ENCODE assay signal across 18 cellular contexts in genomic region chr5:131302506-131302905, GRCh38. TPM values are rescaled to one million over a fixed set of nuclear protein-coding genes. Genes with fewer than 3 reads are reported as not detected.
DNase-seq lines count a peak whose midpoint lies in the region; ATAC-seq and TF ChIP-seq lines count a peak whose summit lies in the region.
"Had no signal": no experiment of that assay in that cellular context is flagged by ENCODE, and none has a peak within 500 bp of the region (broad histone marks: within the 10 kb centered on the region; RNA-seq: fewer than 3 reads in every experiment).

No MANE protein-coding gene starts in this region.

- H3K36me3 ChIP-seq in esophagus muscularis mucosa: no peaks in the 10 kb centered on the region
- H3K36me3 ChIP-seq: MG63, SJCRH30 had no signal

- H3K27me3 Mint-ChIP-seq in stimulated activated naive CD8-positive, alpha-beta T cell treated with anti-CD3 and anti-CD28 coated beads, Interleukin-15, Interleukin-2, amounts not matched to agents 100 ng/mL and 50 ng/mL, for 24 hours: no peaks in the 10 kb centered on the region
- no peaks in the 10 kb centered on the region for H3K27me3 Mint-ChIP-seq in T-helper 17 cell

- H3K9me3 Mint-ChIP-seq in stimulated activated naive CD8-positive, alpha-beta T cell treated with anti-CD3 and anti-CD28 coated beads, Interleukin-15, Interleukin-2, amounts not matched to agents 100 ng/mL and 50 ng/mL, for 24 hours: peaks cover 3% of the 10 kb centered on the region

- no peak overlapping the region for H3K4me3 ChIP-seq in esophagus muscularis mucosa
- H3K4me3 ChIP-seq: BLaER1, MG63, SJCRH30, testis had no signal

- intact Hi-C loops in esophagus muscularis mucosa (cut with DNase I): no loop called here

- no peak overlapping the region for H3K27ac ChIP-seq in esophagus muscularis mucosa (replicated peaks in 1 of 4)
- H3K27ac ChIP-seq: BLaER1, SJCRH30, testis had no signal

- peaks cover 76% of the 10 kb centered on the region for H3K4me1 Mint-ChIP-seq in stimulated activated naive CD8-positive, alpha-beta T cell treated with anti-CD3 and anti-CD28 coated beads, Interleukin-15, Interleukin-2, amounts not matched to agents 100 ng/mL and 50 ng/mL, for 24 hours (ENCODE audit: low read depth)
- H3K4me1 Mint-ChIP-seq in T-helper 17 cell: peaks cover 47% of the 10 kb centered on the region

- no peak overlapping the region for H3K4me3 Mint-ChIP-seq in stimulated activated naive CD8-positive, alpha-beta T cell treated with anti-CD3 and anti-CD28 coated beads, Interleukin-15, Interleukin-2, amounts not matched to agents 100 ng/mL and 50 ng/mL, for 24 hours
- peak overlapping the region; percentile 77 for H3K4me3 Mint-ChIP-seq in T-helper 17 cell
- H3K4me3 Mint-ChIP-seq: H9 had no signal

- no peak for TF ChIP-seq POLR2A in esophagus muscularis mucosa (IDR thresholded peaks at IDR 0.05; ENCODE audit: low read depth)

- DNase-seq in stimulated activated naive CD8-positive, alpha-beta T cell treated with anti-CD3 and anti-CD28 coated beads, Interleukin-15, Interleukin-2, amounts not matched to agents 100 U/mL and 50 U/mL, for 24 hours: no peak
- no peak for DNase-seq in T-helper 17 cell
- DNase-seq in esophagus muscularis mucosa (ENCODE audit: extremely low spot score): no peak
- no peak for DNase-seq in HuH-7 (ENCODE audit: low spot score)
- no peak for DNase-seq in DMS79 (lab: John Stamatoyannopoulos, UW)
- DNase-seq: activated effector memory CD4-positive, alpha-beta T cell treated with Interleukin-2 at 50 U/mL for 16 hours; dermis blood vessel endothelial cell; DND-41; H9; MG63; midbrain; NCI-H2029; SJCRH30; T1000; testis had no signal

- ATAC-seq in stimulated activated naive CD8-positive, alpha-beta T cell treated with anti-CD3 and anti-CD28 coated beads, Interleukin-15, Interleukin-2, amounts not matched to agents 100 U/mL and 50 U/mL, for 24 hours: no peak
- ATAC-seq in T-helper 17 cell: no peak
- ATAC-seq in esophagus mucosa: peak; percentile 53

- H3K27me3 ChIP-seq in esophagus muscularis mucosa: no peaks in the 10 kb centered on the region
- H3K27me3 ChIP-seq: BLaER1, MG63, SJCRH30, testis had no signal

- no peak for TF ChIP-seq CTCF in esophagus muscularis mucosa (IDR thresholded peaks at IDR 0.05)

- no peaks in the 10 kb centered on the region for H3K9me3 ChIP-seq in T-helper 17 cell (ENCODE audit: control insufficient read depth, low read length, poor library complexity, severe bottlenecking)
- H3K9me3 ChIP-seq in esophagus muscularis mucosa: no peaks in the 10 kb centered on the region
- H3K9me3 ChIP-seq: MG63, testis had no signal

- peaks cover 5 to 21% (median 15%) of the 10 kb centered on the region in 4 donors for H3K4me1 ChIP-seq in esophagus muscularis mucosa
- H3K4me1 ChIP-seq: BLaER1, SJCRH30, testis had no signal

- no peak for TF ChIP-seq EP300 in esophagus muscularis mucosa (IDR thresholded peaks at IDR 0.05)

- H3K27ac Mint-ChIP-seq in stimulated activated naive CD8-positive, alpha-beta T cell treated with anti-CD3 and anti-CD28 coated beads, Interleukin-15, Interleukin-2, amounts not matched to agents 100 ng/mL and 50 ng/mL, for 24 hours: peak overlapping the region; percentile 23
- peak overlapping the region; percentile 81 for H3K27ac Mint-ChIP-seq in T-helper 17 cell

- H3K36me3 Mint-ChIP-seq in stimulated activated naive CD8-positive, alpha-beta T cell treated with anti-CD3 and anti-CD28 coated beads, Interleukin-15, Interleukin-2, amounts not matched to agents 100 ng/mL and 50 ng/mL, for 24 hours (ENCODE audit: low read depth): peaks cover 33% of the 10 kb centered on the region
- peaks cover 2% of the 10 kb centered on the region for H3K36me3 Mint-ChIP-seq in T-helper 17 cell (ENCODE audit: low read depth)

- 81% methylated on average over 6 of the region's 6 CpGs for WGBS in esophagus muscularis mucosa

RNA-seq across cellular contexts. Expression of gene CDC42SE2, which starts 38.7 kb away (rescaled TPM):
- total RNA-seq in T-helper 17 cell (100 to 1,000 TPM; 215 to 245 TPM), esophagus mucosa (15.2 TPM), esophagus muscularis mucosa (10 to 100 TPM; 23.1 to 28.0 (median 25.4) TPM)

Comparison
In these comparisons a context has a peak if more than half of its experiments do, and no peak if none do; other contexts are left out.
1. RNA of gene CDC42SE2, which starts 38.7 kb away (total RNA-seq): 215 to 245 TPM in T-helper 17 cell; 23.1 to 28.0 TPM in esophagus muscularis mucosa and 15.2 TPM in esophagus mucosa (single experiment); every median in the first group is over 4 times any median in the second.